22 cellular contexts compared by ENCODE assay signal in the genomic region with DNA sequence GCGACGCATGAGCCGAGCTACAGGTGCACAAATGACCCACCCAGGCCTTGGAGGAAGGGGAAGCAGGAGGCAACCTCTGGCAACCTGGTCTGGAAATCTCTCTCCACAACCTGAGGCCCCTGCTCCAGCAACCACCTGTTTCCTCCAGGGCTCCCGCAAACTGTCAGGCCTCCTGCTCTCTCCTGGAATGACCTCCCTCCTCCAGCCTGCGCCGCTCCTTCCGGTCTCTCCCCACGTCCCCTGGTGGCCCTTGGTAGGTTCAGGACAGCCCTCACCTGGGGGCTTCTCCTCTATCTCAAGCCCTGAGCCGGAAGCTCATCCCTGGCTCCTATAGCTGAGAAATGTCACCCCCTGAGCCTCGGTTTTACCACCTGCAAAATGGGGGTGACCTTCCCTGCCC. TPM values are rescaled to one million over a fixed set of nuclear protein-coding genes. Genes with fewer than 3 reads are reported as not detected.
DNase-seq lines count a peak whose midpoint lies in the region; ATAC-seq and TF ChIP-seq lines count a peak whose summit lies in the region.
"Had no signal": no experiment of that assay in that cellular context is flagged by ENCODE, and none has a peak within 500 bp of the region (broad histone marks: within the 10 kb centered on the region; RNA-seq: fewer than 3 reads in every experiment).

No MANE protein-coding gene starts in this region.

- no peak overlapping the region for H3K4me3 ChIP-seq in neutrophil (ENCODE audit: low read depth in 1 of 2, low read length in 1 of 2)
- H3K4me3 ChIP-seq: SJCRH30 had no signal

- DNase-seq in activated effector memory CD4-positive, alpha-beta T cell treated with anti-CD3 and anti-CD28 coated beads, Interleukin-2, amount 50 U/mL, for 16 hours, result peak; percentile 37
- no peak for DNase-seq in activated effector memory CD4-positive, alpha-beta T cell treated with Interleukin-2 at 50 U/mL for 16 hours
- DNase-seq in ecto neural progenitor cell (ENCODE audit: low spot score) (peak; percentile 31), ureter (ENCODE audit: low spot score) (peak; percentile 29), NCI-H69 (lab: John Stamatoyannopoulos, UW) (no peak), NCI-H128 (lab: John Stamatoyannopoulos, UW; ENCODE audit: unreplicated experiment) (no peak)
- DNase-seq: AML-193, KBM-7, NCI-H1092 treated with DMSO at 0.1 percent for 48 hours, NCI-H146, NCI-H2029, NCI-H226, NCI-H510A treated with DMSO at 0.1 percent for 48 hours, NCI-H82, OCI-M1 had no signal

- no peaks in the 10 kb centered on the region for H3K27me3 ChIP-seq in neutrophil

- TF ChIP-seq CTCF in neutrophil (IDR thresholded peaks at IDR 0.05), result no peak

- peak overlapping the region; percentile 95 for H3K27ac ChIP-seq in neutrophil
- H3K27ac ChIP-seq: C4-2B, SJCRH30 had no signal

- ATAC-seq in HG03520 (IDR thresholded peaks at IDR 0.05; ENCODE audit: unreplicated experiment), result no peak

- H3K36me3 ChIP-seq in neutrophil, result peaks cover 71% of the 10 kb centered on the region
- H3K36me3 ChIP-seq: SJCRH30 had no signal

- peaks cover 31 to 41% of the 10 kb centered on the region in 2 experiments for H3K4me1 ChIP-seq in neutrophil (ENCODE audit: control insufficient read depth in 1 of 2, insufficient read depth in 1 of 2, low read depth in 1 of 2, low read length in 1 of 2)
- H3K4me1 ChIP-seq: SJCRH30 had no signal

- H3K9me3 ChIP-seq in neutrophil, result no peaks in the 10 kb centered on the region
- H3K9me3 ChIP-seq: SJCRH30 had no signal

RNA-seq across cellular contexts. Expression of a gene that starts 7.6 kb away (rescaled TPM):
- 3.1 TPM for total RNA-seq in ureter
- total RNA-seq: A172, Daoy, HT-29, SJCRH30 had no signal

RNA-seq across cellular contexts. Expression of a gene that starts 29.5 kb away (rescaled TPM):
- total RNA-seq in ureter, result 0.49 TPM
- total RNA-seq: A172, Daoy, HT-29, SJCRH30 had no signal

Comparison
In these comparisons a context has a peak if more than half of its experiments do, and no peak if none do; other contexts are left out.
1. DNase-seq: peak in activated effector memory CD4-positive, alpha-beta T cell treated with anti-CD3 and anti-CD28 coated beads, Interleukin-2, amount 50 U/mL, for 16 hours (single experiment), ecto neural progenitor cell (single experiment) and ureter (single experiment); none in activated effector memory CD4-positive, alpha-beta T cell treated with Interleukin-2 at 50 U/mL for 16 hours (single experiment), NCI-H69 (single experiment) and NCI-H128 (single experiment).